1 cellular context compared by ENCODE assay signal in genomic region chr10:3484306-3485187, GRCh38.
TF ChIP-seq lines count a peak whose summit lies in the region.

No MANE protein-coding gene starts in this region.

TF ChIP-seq in HEK293, 187 proteins besides CTCF, POLR2A, EP300 and RAD21 (continued from another document):
- no peak for TF ChIP-seq ZBTB49 (tag by site-specific recombination; IDR thresholded peaks at IDR 0.05; ENCODE audit: low read depth)
- TF ChIP-seq ZBTB20 (tag by site-specific recombination; IDR thresholded peaks at IDR 0.05) = no peak
- TF ChIP-seq, protein P1, sequence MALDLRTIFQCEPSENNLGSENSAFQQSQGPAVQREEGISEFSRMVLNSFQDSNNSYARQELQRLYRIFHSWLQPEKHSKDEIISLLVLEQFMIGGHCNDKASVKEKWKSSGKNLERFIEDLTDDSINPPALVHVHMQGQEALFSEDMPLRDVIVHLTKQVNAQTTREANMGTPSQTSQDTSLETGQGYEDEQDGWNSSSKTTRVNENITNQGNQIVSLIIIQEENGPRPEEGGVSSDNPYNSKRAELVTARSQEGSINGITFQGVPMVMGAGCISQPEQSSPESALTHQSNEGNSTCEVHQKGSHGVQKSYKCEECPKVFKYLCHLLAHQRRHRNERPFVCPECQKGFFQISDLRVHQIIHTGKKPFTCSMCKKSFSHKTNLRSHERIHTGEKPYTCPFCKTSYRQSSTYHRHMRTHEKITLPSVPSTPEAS (tag by site-specific recombination; IDR thresholded peaks at IDR 0.05) = no peak
- TF ChIP-seq, protein P2, sequence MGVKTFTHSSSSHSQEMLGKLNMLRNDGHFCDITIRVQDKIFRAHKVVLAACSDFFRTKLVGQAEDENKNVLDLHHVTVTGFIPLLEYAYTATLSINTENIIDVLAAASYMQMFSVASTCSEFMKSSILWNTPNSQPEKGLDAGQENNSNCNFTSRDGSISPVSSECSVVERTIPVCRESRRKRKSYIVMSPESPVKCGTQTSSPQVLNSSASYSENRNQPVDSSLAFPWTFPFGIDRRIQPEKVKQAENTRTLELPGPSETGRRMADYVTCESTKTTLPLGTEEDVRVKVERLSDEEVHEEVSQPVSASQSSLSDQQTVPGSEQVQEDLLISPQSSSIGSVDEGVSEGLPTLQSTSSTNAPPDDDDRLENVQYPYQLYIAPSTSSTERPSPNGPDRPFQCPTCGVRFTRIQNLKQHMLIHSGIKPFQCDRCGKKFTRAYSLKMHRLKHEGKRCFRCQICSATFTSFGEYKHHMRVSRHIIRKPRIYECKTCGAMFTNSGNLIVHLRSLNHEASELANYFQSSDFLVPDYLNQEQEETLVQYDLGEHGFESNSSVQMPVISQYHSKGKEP (tag by site-specific recombination; IDR thresholded peaks at IDR 0.05) = peak; percentile 32; the same call in 1 of the 2 replicates
- peak; percentile 73 for TF ChIP-seq GLIS1 (tag by site-specific recombination; IDR thresholded peaks at IDR 0.05)
- no peak for TF ChIP-seq ZNF16 (tag by site-specific recombination; IDR thresholded peaks at IDR 0.05; ENCODE audit: low read depth)
- no peak for TF ChIP-seq ZNF792 (tag by site-specific recombination; IDR thresholded peaks at IDR 0.05)
- 0 out of 2 replicates have a peak, but pooled peaks have one; percentile 16 for TF ChIP-seq ZNF341 (tag by site-specific recombination; IDR thresholded peaks at IDR 0.05; ENCODE audit: low read depth)
- TF ChIP-seq, protein P3, sequence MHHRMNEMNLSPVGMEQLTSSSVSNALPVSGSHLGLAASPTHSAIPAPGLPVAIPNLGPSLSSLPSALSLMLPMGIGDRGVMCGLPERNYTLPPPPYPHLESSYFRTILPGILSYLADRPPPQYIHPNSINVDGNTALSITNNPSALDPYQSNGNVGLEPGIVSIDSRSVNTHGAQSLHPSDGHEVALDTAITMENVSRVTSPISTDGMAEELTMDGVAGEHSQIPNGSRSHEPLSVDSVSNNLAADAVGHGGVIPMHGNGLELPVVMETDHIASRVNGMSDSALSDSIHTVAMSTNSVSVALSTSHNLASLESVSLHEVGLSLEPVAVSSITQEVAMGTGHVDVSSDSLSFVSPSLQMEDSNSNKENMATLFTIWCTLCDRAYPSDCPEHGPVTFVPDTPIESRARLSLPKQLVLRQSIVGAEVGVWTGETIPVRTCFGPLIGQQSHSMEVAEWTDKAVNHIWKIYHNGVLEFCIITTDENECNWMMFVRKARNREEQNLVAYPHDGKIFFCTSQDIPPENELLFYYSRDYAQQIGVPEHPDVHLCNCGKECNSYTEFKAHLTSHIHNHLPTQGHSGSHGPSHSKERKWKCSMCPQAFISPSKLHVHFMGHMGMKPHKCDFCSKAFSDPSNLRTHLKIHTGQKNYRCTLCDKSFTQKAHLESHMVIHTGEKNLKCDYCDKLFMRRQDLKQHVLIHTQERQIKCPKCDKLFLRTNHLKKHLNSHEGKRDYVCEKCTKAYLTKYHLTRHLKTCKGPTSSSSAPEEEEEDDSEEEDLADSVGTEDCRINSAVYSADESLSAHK (tag by site-specific recombination; IDR thresholded peaks at IDR 0.05) = peak; percentile 91
- peak; percentile 86 for TF ChIP-seq ZIC2 (tag by site-specific recombination; IDR thresholded peaks at IDR 0.05)
- TF ChIP-seq, protein P4, sequence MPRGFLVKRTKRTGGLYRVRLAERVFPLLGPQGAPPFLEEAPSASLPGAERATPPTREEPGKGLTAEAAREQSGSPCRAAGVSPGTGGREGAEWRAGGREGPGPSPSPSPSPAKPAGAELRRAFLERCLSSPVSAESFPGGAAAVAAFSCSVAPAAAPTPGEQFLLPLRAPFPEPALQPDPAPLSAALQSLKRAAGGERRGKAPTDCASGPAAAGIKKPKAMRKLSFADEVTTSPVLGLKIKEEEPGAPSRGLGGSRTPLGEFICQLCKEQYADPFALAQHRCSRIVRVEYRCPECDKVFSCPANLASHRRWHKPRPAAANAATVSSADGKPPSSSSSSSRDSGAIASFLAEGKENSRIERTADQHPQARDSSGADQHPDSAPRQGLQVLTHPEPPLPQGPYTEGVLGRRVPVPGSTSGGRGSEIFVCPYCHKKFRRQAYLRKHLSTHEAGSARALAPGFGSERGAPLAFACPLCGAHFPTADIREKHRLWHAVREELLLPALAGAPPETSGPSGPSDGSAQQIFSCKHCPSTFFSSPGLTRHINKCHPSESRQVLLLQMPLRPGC (tag by site-specific recombination; IDR thresholded peaks at IDR 0.05) = peak; percentile 25; the same call in 1 of the 2 replicates
- TF ChIP-seq ZNF10 (tag by site-specific recombination; IDR thresholded peaks at IDR 0.05) = peak; percentile 69; the same call in 1 of the 2 replicates
- no peak for TF ChIP-seq ZNF23 (tag by site-specific recombination; IDR thresholded peaks at IDR 0.05; ENCODE audit: borderline replicate concordance)
- TF ChIP-seq ZNF350 (tag by site-specific recombination; IDR thresholded peaks at IDR 0.05) = no peak
- TF ChIP-seq ZNF335 (tag by site-specific recombination; conservative IDR thresholded peaks at IDR 0.05) = peak; percentile 54
- TF ChIP-seq ZNF510 (tag by site-specific recombination; IDR thresholded peaks at IDR 0.05; ENCODE audit: insufficient replicate concordance) = no peak
- peak; percentile 73 for TF ChIP-seq ZNF561 (tag by site-specific recombination; IDR thresholded peaks at IDR 0.05; ENCODE audit: borderline replicate concordance)
- no peak for TF ChIP-seq ZNF292 (tag by site-specific recombination; IDR thresholded peaks at IDR 0.05; ENCODE audit: borderline replicate concordance, low read depth)
- no peak for TF ChIP-seq ZNF571 (tag by site-specific recombination; IDR thresholded peaks at IDR 0.05)
- TF ChIP-seq, protein P5, sequence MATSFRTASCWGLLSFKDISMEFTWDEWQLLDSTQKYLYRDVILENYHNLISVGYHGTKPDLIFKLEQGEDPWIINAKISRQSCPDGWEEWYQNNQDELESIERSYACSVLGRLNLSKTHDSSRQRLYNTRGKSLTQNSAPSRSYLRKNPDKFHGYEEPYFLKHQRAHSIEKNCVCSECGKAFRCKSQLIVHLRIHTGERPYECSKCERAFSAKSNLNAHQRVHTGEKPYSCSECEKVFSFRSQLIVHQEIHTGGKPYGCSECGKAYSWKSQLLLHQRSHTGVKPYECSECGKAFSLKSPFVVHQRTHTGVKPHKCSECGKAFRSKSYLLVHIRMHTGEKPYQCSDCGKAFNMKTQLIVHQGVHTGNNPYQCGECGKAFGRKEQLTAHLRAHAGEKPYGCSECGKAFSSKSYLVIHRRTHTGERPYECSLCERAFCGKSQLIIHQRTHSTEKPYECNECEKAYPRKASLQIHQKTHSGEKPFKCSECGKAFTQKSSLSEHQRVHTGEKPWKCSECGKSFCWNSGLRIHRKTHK (tag by site-specific recombination; IDR thresholded peaks at IDR 0.05) = no peak
- peak; percentile 99 for TF ChIP-seq SP7 (tag by site-specific recombination; IDR thresholded peaks at IDR 0.05)
- TF ChIP-seq ZNF184 (tag by site-specific recombination; IDR thresholded peaks at IDR 0.05) = no peak
- no peak for TF ChIP-seq ZNF785 (tag by site-specific recombination; IDR thresholded peaks at IDR 0.05)
- no peak for TF ChIP-seq KLF8 (tag by site-specific recombination; IDR thresholded peaks at IDR 0.05)
- no peak for TF ChIP-seq ZNF155 (tag by site-specific recombination; IDR thresholded peaks at IDR 0.05)
- TF ChIP-seq, protein P6, sequence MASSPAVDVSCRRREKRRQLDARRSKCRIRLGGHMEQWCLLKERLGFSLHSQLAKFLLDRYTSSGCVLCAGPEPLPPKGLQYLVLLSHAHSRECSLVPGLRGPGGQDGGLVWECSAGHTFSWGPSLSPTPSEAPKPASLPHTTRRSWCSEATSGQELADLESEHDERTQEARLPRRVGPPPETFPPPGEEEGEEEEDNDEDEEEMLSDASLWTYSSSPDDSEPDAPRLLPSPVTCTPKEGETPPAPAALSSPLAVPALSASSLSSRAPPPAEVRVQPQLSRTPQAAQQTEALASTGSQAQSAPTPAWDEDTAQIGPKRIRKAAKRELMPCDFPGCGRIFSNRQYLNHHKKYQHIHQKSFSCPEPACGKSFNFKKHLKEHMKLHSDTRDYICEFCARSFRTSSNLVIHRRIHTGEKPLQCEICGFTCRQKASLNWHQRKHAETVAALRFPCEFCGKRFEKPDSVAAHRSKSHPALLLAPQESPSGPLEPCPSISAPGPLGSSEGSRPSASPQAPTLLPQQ (tag by site-specific recombination; IDR thresholded peaks at IDR 0.05) = no peak
- TF ChIP-seq ZNF629 (tag by site-specific recombination; IDR thresholded peaks at IDR 0.05) = peak; percentile 30; the same call in 1 of the 2 replicates
TF ChIP-seq in HEK293: peak in this region for 16.
